Comparison of ENCODE assay signal across 9 cellular contexts in the genomic region with DNA sequence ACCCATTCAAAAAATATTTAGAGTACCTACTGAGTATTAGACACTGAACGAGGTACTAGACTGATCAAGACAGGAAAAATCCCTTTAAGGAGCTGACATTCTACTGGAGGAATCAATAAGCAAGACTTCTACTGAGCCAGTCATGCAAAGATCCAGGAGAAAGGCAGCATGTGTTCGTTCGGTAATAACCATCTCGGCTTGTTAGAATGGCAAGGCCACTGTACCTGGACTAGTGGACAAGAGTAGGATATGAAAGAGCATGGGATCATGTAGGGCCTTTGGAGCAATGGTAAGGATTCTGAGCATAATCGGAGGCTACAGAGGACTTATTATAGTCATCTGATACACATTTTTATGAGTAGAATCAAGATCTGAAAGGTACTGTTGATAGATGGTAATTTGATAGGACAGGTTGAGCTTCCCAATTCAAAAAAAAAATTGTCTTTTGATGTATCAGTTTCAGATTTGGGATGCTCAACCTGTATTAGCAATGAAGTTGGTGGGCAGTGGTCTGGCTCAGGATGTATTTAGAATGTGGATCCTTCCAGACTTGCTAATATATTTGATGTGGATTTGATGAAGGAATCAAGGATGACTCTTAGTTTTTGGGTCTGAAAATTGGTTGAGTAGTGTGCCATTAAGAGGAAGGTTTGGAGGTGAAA. TPM values are rescaled to one million over a fixed set of nuclear protein-coding genes. Genes with fewer than 3 reads are reported as not detected.
DNase-seq lines count a peak whose midpoint lies in the region; ATAC-seq and TF ChIP-seq lines count a peak whose summit lies in the region.
"Had no signal": no experiment of that assay in that cellular context is flagged by ENCODE, and none has a peak within 500 bp of the region (broad histone marks: within the 10 kb centered on the region; RNA-seq: fewer than 3 reads in every experiment).

No MANE protein-coding gene starts in this region.

- H3K4me3 ChIP-seq in AG10803 (ENCODE audit: low read length) (peak overlapping the region; percentile 21), HCT116 (replicated peaks in 1 of 2; ENCODE audit: low read depth in 1 of 2, low read length in 2 of 2) (no peak overlapping the region)

- H3K4me1 ChIP-seq in HCT116 (ENCODE audit: control insufficient read depth in 1 of 2, insufficient read depth in 2 of 2, low read length in 2 of 2): peaks cover 6 to 49% of the 10 kb centered on the region in 2 experiments

- peaks cover 15% of the 10 kb centered on the region in 2 experiments for H3K36me3 ChIP-seq in HCT116 (ENCODE audit: control insufficient read depth in 1 of 2, insufficient read depth in 2 of 2, low read length in 2 of 2)

- no peak for TF ChIP-seq CTCF in AG10803 (conservative IDR thresholded peaks at IDR 0.05; ENCODE audit: low read length)
- no peak for TF ChIP-seq CTCF in HCT116 (IDR thresholded peaks at IDR 0.05 in 2 of 3, conservative IDR thresholded peaks at IDR 0.05 in 1 of 3; ENCODE audit: borderline replicate concordance in 1 of 3, insufficient read depth in 1 of 3, low read depth in 2 of 3, low read length in 2 of 3)

- H3K27me3 Mint-ChIP-seq in activated CD4-positive, alpha-beta memory T cell treated with anti-CD3 and anti-CD28 coated beads for 36 hours: no peaks in the 10 kb centered on the region
- no peaks in the 10 kb centered on the region for H3K27me3 Mint-ChIP-seq in memory B cell

- CTCF ChIA-PET in HCT116 (lab: Charles Lee): interaction anchor here (2.1 kb wide), 1 partner anchor 205 kb away, joined by 5 read pairs; no protein-coding TSS in a partner anchor
- CTCF ChIA-PET in activated CD4-positive, alpha-beta memory T cell treated with anti-CD3 and anti-CD28 coated beads for 36 hours (lab: Charles Lee): interaction anchor here (1.4 to 2.8 kb wide), 5 partner anchors 10 to 205 kb away, joined by 3 to 11 read pairs (median 5); no protein-coding TSS in a partner anchor

- H3K36me3 Mint-ChIP-seq in activated CD4-positive, alpha-beta memory T cell treated with anti-CD3 and anti-CD28 coated beads for 36 hours: peaks cover 55% of the 10 kb centered on the region
- H3K36me3 Mint-ChIP-seq in memory B cell: peaks cover 13% of the 10 kb centered on the region

- TF ChIP-seq POLR2A in HCT116 (IDR thresholded peaks at IDR 0.05; ENCODE audit: borderline replicate concordance, extremely low read depth, insufficient read depth, insufficient read length): no peak

- peak overlapping the region; percentile 35 for H3K4me3 Mint-ChIP-seq in activated CD4-positive, alpha-beta memory T cell treated with anti-CD3 and anti-CD28 coated beads for 36 hours
- H3K4me3 Mint-ChIP-seq in memory B cell: peak overlapping the region; percentile 11

- H2AFZ ChIP-seq in HCT116 (ENCODE audit: low read depth, low read length, poor library complexity, severe bottlenecking): no peak overlapping the region

- POLR2A ChIA-PET in HCT116 (lab: Charles Lee): interaction anchor here (1.0 kb wide), 1 partner anchor 10 kb away, joined by 3 read pairs; no protein-coding TSS in a partner anchor
- POLR2A ChIA-PET in activated CD4-positive, alpha-beta memory T cell treated with anti-CD3 and anti-CD28 coated beads for 36 hours (lab: Charles Lee): interaction anchor here (6.6 to 8.5 kb wide), 2 partner anchors 14 to 23 kb away, joined by 56 to 219 read pairs; partner anchors contain the start of gene HNRNPU

- H3K4me1 Mint-ChIP-seq in activated CD4-positive, alpha-beta memory T cell treated with anti-CD3 and anti-CD28 coated beads for 36 hours (ENCODE audit: low read depth): peaks cover 59% of the 10 kb centered on the region
- peaks cover 30% of the 10 kb centered on the region for H3K4me1 Mint-ChIP-seq in memory B cell

- H4K20me1 ChIP-seq in HCT116 (ENCODE audit: insufficient read depth): peaks cover 9% of the 10 kb centered on the region; the same call in 1 of the 2 replicates

- intact Hi-C loops in HCT116 (cut with micrococcal nuclease): loop anchor here (10.0 kb wide), 1 partner anchor 1317 kb away; no protein-coding TSS in a partner anchor
- intact Hi-C loops in activated CD4-positive, alpha-beta memory T cell treated with anti-CD3 and anti-CD28 coated beads for 36 hours (cut with micrococcal nuclease): loop anchor here (1.0 to 5.0 kb wide), 2 partner anchors 10 to 1580 kb away; partner anchors contain the start of genes CEP170 and SDCCAG8

- H3K9me2 ChIP-seq in HCT116 (ENCODE audit: insufficient read depth): no peaks in the 10 kb centered on the region

- H3K79me2 ChIP-seq in HCT116 (ENCODE audit: insufficient read depth, low read length): peaks cover 72% of the 10 kb centered on the region

- peak overlapping the region; percentile 86 for H3K4me2 ChIP-seq in HCT116 (ENCODE audit: low read length)

- no peak for ATAC-seq in HCT116
- no peak for ATAC-seq in memory B cell (ENCODE audit: low read depth)
- no peak for ATAC-seq in HG03196 (IDR thresholded peaks at IDR 0.05; ENCODE audit: unreplicated experiment)

- peak overlapping the region; percentile 94 for H3K9ac ChIP-seq in HCT116 (ENCODE audit: low read length)

- peak overlapping the region; percentile 4; the same call in 1 of the 2 replicates for H3K27ac ChIP-seq in HCT116 (ENCODE audit: low read depth, low read length)

- no TSS peak for BruUV-seq in HCT116 (replicated peaks; lab: Mats Ljungman, UMichigan)

- no peaks in the 10 kb centered on the region for H3K27me3 ChIP-seq in HCT116 (ENCODE audit: insufficient read depth, low read length)

- no peaks in the 10 kb centered on the region for H3K9me3 ChIP-seq in HCT116 (ENCODE audit: control insufficient read depth in 1 of 2, insufficient read depth in 1 of 2, low read depth in 1 of 2, low read length in 2 of 2)

- H3K9me3 Mint-ChIP-seq in activated CD4-positive, alpha-beta memory T cell treated with anti-CD3 and anti-CD28 coated beads for 36 hours: no peaks in the 10 kb centered on the region
- peaks cover 1% of the 10 kb centered on the region for H3K9me3 Mint-ChIP-seq in memory B cell

- peak overlapping the region; percentile 99 for H3K27ac Mint-ChIP-seq in activated CD4-positive, alpha-beta memory T cell treated with anti-CD3 and anti-CD28 coated beads for 36 hours
- H3K27ac Mint-ChIP-seq in memory B cell: peak overlapping the region; percentile 59

- RAD21 ChIA-PET in HCT116 (lab: Charles Lee; ENCODE audit: low non-redundant PET in 1 of 2, low total read pairs in 2 of 2, uncharacterized antibody in 2 of 2, unreplicated experiment in 2 of 2): interaction anchor here in 1 of 2 experiments (0.9 kb wide), 1 partner anchor 205 kb away, joined by 3 read pairs; no protein-coding TSS in a partner anchor

- DNase-seq in AG10803 (ENCODE audit: low read depth) (no peak), HCT116 (ENCODE audit: low read depth, low spot score) (no peak), memory B cell (ENCODE audit: low spot score in 2 of 2) (no peak), GDM1 (lab: John Stamatoyannopoulos, UW) (no peak), COLO829 (ENCODE audit: low spot score) (no peak), medulla oblongata (ENCODE audit: extremely low spot score) (no peak)
- DNase-seq in activated CD4-positive, alpha-beta memory T cell treated with anti-CD3 and anti-CD28 coated beads for 36 hours: no peak
- DNase-seq: NCI-H510A treated with DMSO at 0.1 percent for 48 hours had no signal

- TF ChIP-seq RAD21 in HCT116 (IDR thresholded peaks at IDR 0.05; ENCODE audit: low read depth): no peak

TF ChIP-seq in HCT116, 20 proteins besides CTCF, POLR2A, EP300 and RAD21:
- TF ChIP-seq MAX (IDR thresholded peaks at IDR 0.05) (0 out of 2 replicates have a peak, but pooled peaks have one; percentile 8), SIN3A (IDR thresholded peaks at IDR 0.05; ENCODE audit: low read depth) (no peak), SP1 (IDR thresholded peaks at IDR 0.05; ENCODE audit: low read depth) (no peak), EZH2phosphoT487 (IDR thresholded peaks at IDR 0.05; ENCODE audit: borderline replicate concordance) (no peak), ZNF274 (IDR thresholded peaks at IDR 0.05; ENCODE audit: low read depth, low read length) (no peak), POLR2AphosphoS5 (IDR thresholded peaks at IDR 0.05; ENCODE audit: low read depth, low read length) (peak; percentile 45)
TF ChIP-seq in HCT116: peak in this region for 2.

RNA-seq across cellular contexts. Expression of gene COX20, which starts 2.3 kb away (rescaled TPM):
- total RNA-seq in HCT116 (2021; ENCODE audit: unreplicated experiment): 48.1 TPM
- polyA plus RNA-seq in HCT116 (2012): 11.7 and 18.0 TPM in 2 replicates
- total RNA-seq in activated CD4-positive, alpha-beta memory T cell treated with anti-CD3 and anti-CD28 coated beads for 36 hours: 10 to 100 TPM; 23.4 to 27.8 TPM

RNA-seq across cellular contexts. Expression of gene HNRNPU, which starts 26.6 kb away (rescaled TPM):
- 424 TPM for total RNA-seq in HCT116 (2021; ENCODE audit: unreplicated experiment)
- 261 and 282 TPM in 2 replicates for polyA plus RNA-seq in HCT116 (2012)
- total RNA-seq in activated CD4-positive, alpha-beta memory T cell treated with anti-CD3 and anti-CD28 coated beads for 36 hours: 100 to 1,000 TPM; 410 to 421 TPM
